Comparison of ENCODE assay signal across 27 cellular contexts in the genomic region with DNA sequence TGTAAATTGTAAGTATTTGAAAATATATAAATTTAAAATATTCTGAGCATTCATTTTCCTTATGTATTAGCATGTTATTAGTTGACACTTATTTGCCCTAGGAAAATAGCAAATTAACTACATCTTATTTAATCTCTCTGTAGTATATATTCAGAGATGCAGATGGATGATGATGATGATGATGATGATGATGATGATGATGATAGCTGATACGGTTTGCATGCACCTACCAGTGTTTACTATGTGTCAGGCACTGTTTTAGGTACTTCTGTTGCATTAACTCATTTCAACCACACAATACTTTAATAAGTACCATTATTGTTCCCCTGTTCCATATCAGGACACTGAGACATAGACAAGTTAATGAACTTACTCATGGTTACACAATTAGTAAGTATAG.
"Had no signal": no experiment of that assay in that cellular context is flagged by ENCODE, and none has a peak within 500 bp of the region (broad histone marks: within the 10 kb centered on the region; RNA-seq: fewer than 3 reads in every experiment).

No MANE protein-coding gene starts in this region.

- ATAC-seq: stimulated activated effector memory CD8-positive, alpha-beta T cell treated with anti-CD3 and anti-CD28 coated beads, Interleukin-12 subunit alpha, Interleukin-12 subunit beta, amount 100 ng/mL, for 72 hours; stimulated activated memory B cell treated with anti-CD40 and anti-IgM and Interleukin-4, amounts not matched to agents 10 μg/mL and 1 μg/mL and 100 μg/mL, for 72 hours; stimulated activated naive B cell treated with anti-CD40 and anti-IgM and Interleukin-4, amounts not matched to agents 10 μg/mL and 1 μg/mL and 100 μg/mL, for 72 hours; stimulated activated naive CD8-positive, alpha-beta T cell treated with anti-CD3 and anti-CD28 coated beads, Interleukin-15, amount 100 ng/mL, for 72 hours; stimulated activated naive CD8-positive, alpha-beta T cell treated with anti-CD3 and anti-CD28 coated beads, Interleukin-15, Interleukin-2, amounts not matched to agents 100 U/mL and 50 U/mL, for 24 hours; upper lobe of right lung had no signal

- H3K4me3 ChIP-seq: stomach, suprapubic skin, testis, thoracic aorta, thyroid gland, tibial artery, tibial nerve, transverse colon, upper lobe of left lung, upper lobe of right lung, uterus, vagina had no signal

- H3K9me3 ChIP-seq: stomach, suprapubic skin, testis, thoracic aorta, thyroid gland, tibial artery, tibial nerve, transverse colon, upper lobe of left lung, upper lobe of right lung, uterus, vagina had no signal

- FAIRE-seq: urothelium cell line had no signal

- H3K4me1 ChIP-seq: stomach, suprapubic skin, testis, thyroid gland, tibial artery, tibial nerve, transverse colon, upper lobe of left lung, upper lobe of right lung, uterus, vagina had no signal

- H3K36me3 ChIP-seq: thoracic aorta, thyroid gland, transverse colon, upper lobe of left lung, upper lobe of right lung, uterus had no signal

- H3K27ac ChIP-seq: stomach, suprapubic skin, testis, thoracic aorta, thyroid gland, tibial artery, tibial nerve, transverse colon, upper lobe of left lung, upper lobe of right lung, uterus, vagina had no signal

- H3K27me3 ChIP-seq: stomach, suprapubic skin, testis, thyroid gland, tibial artery, tibial nerve, transverse colon, upper lobe of left lung, upper lobe of right lung, uterus, vagina had no signal

- DNase-seq: stimulated activated CD4-positive, alpha-beta T cell treated with anti-CD3 and anti-CD28 coated beads, Interleukin-2, amount 100 ng/mL, for 48 hours; stimulated activated CD4-positive, alpha-beta T cell treated with anti-CD3 and anti-CD28 coated beads, Interleukin-4, amount 100 ng/mL, for 1 hour; stimulated activated CD4-positive, alpha-beta T cell treated with anti-CD3 and anti-CD28 coated beads, Interleukin-4, amount 100 ng/mL, for 24 hours; stimulated activated CD4-positive, alpha-beta T cell treated with anti-CD3 and anti-CD28 coated beads, Interleukin-4, amount 100 ng/mL, for 4 hours; stimulated activated CD8-positive, alpha-beta memory T cell treated with anti-CD3 and anti-CD28 coated beads, Interleukin-4, amount 100 ng/mL, for 48 hours; stimulated activated naive B cell treated with anti-CD40 and anti-IgM and Interleukin-4, amounts not matched to agents 10 μg/mL and 1 μg/mL and 100 μg/mL, for 72 hours; stimulated activated naive CD4-positive, alpha-beta T cell; stimulated activated naive CD4-positive, alpha-beta T cell treated with Interleukin-2 at 50 U/mL for 16 hours; stimulated activated naive CD8-positive, alpha-beta T cell treated with anti-CD3 and anti-CD28 coated beads, Interleukin-15, amount 100 ng/mL, for 72 hours; stimulated activated naive CD8-positive, alpha-beta T cell treated with anti-CD3 and anti-CD28 coated beads, Interleukin-15, Interleukin-2, amounts not matched to agents 100 U/mL and 50 U/mL, for 24 hours; stomach; substantia nigra; testis; thyroid gland; tibial artery; transverse colon; trophoblast cell; upper lobe of left lung; upper lobe of right lung; uterus had no signal
